ENCODE assay signal across 1 cellular context in the genomic region with DNA sequence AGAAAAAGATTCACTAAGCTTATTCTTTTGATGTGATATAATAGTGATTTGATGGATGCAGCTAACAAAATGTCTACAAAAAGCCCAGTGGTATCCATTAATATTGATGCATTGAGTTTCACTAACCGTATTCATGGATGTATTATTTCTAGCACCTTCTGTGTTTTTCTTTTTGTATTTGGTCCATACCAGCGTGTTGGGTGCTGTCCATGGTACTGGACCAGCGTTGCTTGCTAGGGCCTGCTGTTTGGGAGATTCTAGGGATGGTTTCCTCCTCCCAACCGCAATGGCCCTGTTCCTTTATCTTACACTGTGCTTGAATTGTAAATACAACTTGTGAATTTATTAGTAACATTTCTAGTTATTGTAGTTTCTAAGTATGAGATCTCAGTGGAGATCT.
TF ChIP-seq lines count a peak whose summit lies in the region.

No MANE protein-coding gene starts in this region.

TF ChIP-seq in HepG2, 621 proteins besides CTCF, POLR2A, EP300 and RAD21 (continued from another document and continues in another):
- TF ChIP-seq ZNF773 (CRISPR knock-in tag; IDR thresholded peaks at IDR 0.05; ENCODE audit: borderline replicate concordance): peak; percentile 71; the same call in 1 of the 2 replicates
- TF ChIP-seq THRA (CRISPR knock-in tag; IDR thresholded peaks at IDR 0.05; ENCODE audit: borderline replicate concordance): peak; percentile 37; the same call in 1 of the 2 replicates
- peak; percentile 82; the same call in 1 of the 2 replicates for TF ChIP-seq ZNF557 (CRISPR knock-in tag; IDR thresholded peaks at IDR 0.05)
- TF ChIP-seq, protein P1, sequence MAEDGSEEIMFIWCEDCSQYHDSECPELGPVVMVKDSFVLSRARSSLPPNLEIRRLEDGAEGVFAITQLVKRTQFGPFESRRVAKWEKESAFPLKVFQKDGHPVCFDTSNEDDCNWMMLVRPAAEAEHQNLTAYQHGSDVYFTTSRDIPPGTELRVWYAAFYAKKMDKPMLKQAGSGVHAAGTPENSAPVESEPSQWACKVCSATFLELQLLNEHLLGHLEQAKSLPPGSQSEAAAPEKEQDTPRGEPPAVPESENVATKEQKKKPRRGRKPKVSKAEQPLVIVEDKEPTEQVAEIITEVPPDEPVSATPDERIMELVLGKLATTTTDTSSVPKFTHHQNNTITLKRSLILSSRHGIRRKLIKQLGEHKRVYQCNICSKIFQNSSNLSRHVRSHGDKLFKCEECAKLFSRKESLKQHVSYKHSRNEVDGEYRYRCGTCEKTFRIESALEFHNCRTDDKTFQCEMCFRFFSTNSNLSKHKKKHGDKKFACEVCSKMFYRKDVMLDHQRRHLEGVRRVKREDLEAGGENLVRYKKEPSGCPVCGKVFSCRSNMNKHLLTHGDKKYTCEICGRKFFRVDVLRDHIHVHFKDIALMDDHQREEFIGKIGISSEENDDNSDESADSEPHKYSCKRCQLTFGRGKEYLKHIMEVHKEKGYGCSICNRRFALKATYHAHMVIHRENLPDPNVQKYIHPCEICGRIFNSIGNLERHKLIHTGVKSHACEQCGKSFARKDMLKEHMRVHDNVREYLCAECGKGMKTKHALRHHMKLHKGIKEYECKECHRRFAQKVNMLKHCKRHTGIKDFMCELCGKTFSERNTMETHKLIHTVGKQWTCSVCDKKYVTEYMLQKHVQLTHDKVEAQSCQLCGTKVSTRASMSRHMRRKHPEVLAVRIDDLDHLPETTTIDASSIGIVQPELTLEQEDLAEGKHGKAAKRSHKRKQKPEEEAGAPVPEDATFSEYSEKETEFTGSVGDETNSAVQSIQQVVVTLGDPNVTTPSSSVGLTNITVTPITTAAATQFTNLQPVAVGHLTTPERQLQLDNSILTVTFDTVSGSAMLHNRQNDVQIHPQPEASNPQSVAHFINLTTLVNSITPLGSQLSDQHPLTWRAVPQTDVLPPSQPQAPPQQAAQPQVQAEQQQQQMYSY (CRISPR knock-in tag; IDR thresholded peaks at IDR 0.05): peak; percentile 24; the same call in 1 of the 2 replicates
- TF ChIP-seq ELF3 (CRISPR knock-in tag; IDR thresholded peaks at IDR 0.05): 0 out of 2 replicates have a peak, but pooled peaks have one; percentile 43
- 0 out of 2 replicates have a peak, but pooled peaks have one; percentile 37 for TF ChIP-seq MED13 (CRISPR knock-in tag; IDR thresholded peaks at IDR 0.05)
- peak; percentile 69 for TF ChIP-seq TFE3 (CRISPR knock-in tag; IDR thresholded peaks at IDR 0.05)
- no peak for TF ChIP-seq ZNF180 (CRISPR knock-in tag; IDR thresholded peaks at IDR 0.05; ENCODE audit: borderline replicate concordance, low read depth)
- no peak for TF ChIP-seq JUND (CRISPR knock-in tag; IDR thresholded peaks at IDR 0.05)
- peak; percentile 98 for TF ChIP-seq MIER2 (CRISPR knock-in tag; IDR thresholded peaks at IDR 0.05)
- TF ChIP-seq AGO2 (optimal IDR thresholded peaks at IDR 0.05; ENCODE audit: low read depth, low read length): no peak
- TF ChIP-seq ZNF460 (CRISPR knock-in tag; IDR thresholded peaks at IDR 0.05; ENCODE audit: borderline replicate concordance): no peak
- 0 out of 2 replicates have a peak, but pooled peaks have one; percentile 26 for TF ChIP-seq ZFP37 (CRISPR knock-in tag; IDR thresholded peaks at IDR 0.05; ENCODE audit: borderline replicate concordance)
- TF ChIP-seq THAP11 (CRISPR knock-in tag; IDR thresholded peaks at IDR 0.05): no peak
- 0 out of 2 replicates have a peak, but pooled peaks have one; percentile 28 for TF ChIP-seq HOMEZ (CRISPR knock-in tag; IDR thresholded peaks at IDR 0.05; ENCODE audit: low read depth)
- TF ChIP-seq XBP1 (CRISPR knock-in tag; IDR thresholded peaks at IDR 0.05): no peak
- peak; percentile 50; the same call in 1 of the 2 replicates for TF ChIP-seq SALL1 (CRISPR knock-in tag; IDR thresholded peaks at IDR 0.05)
- TF ChIP-seq, protein P2, sequence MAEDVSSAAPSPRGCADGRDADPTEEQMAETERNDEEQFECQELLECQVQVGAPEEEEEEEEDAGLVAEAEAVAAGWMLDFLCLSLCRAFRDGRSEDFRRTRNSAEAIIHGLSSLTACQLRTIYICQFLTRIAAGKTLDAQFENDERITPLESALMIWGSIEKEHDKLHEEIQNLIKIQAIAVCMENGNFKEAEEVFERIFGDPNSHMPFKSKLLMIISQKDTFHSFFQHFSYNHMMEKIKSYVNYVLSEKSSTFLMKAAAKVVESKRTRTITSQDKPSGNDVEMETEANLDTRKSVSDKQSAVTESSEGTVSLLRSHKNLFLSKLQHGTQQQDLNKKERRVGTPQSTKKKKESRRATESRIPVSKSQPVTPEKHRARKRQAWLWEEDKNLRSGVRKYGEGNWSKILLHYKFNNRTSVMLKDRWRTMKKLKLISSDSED (CRISPR knock-in tag; IDR thresholded peaks at IDR 0.05): no peak
- TF ChIP-seq, protein P3, sequence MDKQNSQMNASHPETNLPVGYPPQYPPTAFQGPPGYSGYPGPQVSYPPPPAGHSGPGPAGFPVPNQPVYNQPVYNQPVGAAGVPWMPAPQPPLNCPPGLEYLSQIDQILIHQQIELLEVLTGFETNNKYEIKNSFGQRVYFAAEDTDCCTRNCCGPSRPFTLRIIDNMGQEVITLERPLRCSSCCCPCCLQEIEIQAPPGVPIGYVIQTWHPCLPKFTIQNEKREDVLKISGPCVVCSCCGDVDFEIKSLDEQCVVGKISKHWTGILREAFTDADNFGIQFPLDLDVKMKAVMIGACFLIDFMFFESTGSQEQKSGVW (CRISPR knock-in tag; IDR thresholded peaks at IDR 0.05; ENCODE audit: borderline replicate concordance): no peak
- peak; percentile 81 for TF ChIP-seq TGIF2 (CRISPR knock-in tag; IDR thresholded peaks at IDR 0.05)
- TF ChIP-seq BRCA1 (CRISPR knock-in tag; IDR thresholded peaks at IDR 0.05): 0 out of 2 replicates have a peak, but pooled peaks have one; percentile 62
- 0 out of 2 replicates have a peak, but pooled peaks have one; percentile 37 for TF ChIP-seq IRF2 (CRISPR knock-in tag; IDR thresholded peaks at IDR 0.05)
- no peak for TF ChIP-seq SOX6 (IDR thresholded peaks at IDR 0.05)
- no peak for TF ChIP-seq SOX6 (CRISPR knock-in tag; IDR thresholded peaks at IDR 0.05)
- TF ChIP-seq ZNF280D (CRISPR knock-in tag; IDR thresholded peaks at IDR 0.05): no peak
- TF ChIP-seq SP140L (CRISPR knock-in tag; IDR thresholded peaks at IDR 0.05; ENCODE audit: borderline replicate concordance): peak; percentile 51; the same call in 1 of the 2 replicates
- TF ChIP-seq KAT8 (CRISPR knock-in tag; IDR thresholded peaks at IDR 0.05): peak; percentile 51; the same call in 1 of the 2 replicates
- TF ChIP-seq KLF16 (CRISPR knock-in tag; IDR thresholded peaks at IDR 0.05): peak in 1 of 2 experiments; percentile 62; a peak in 1 of 4 replicates
- 0 out of 2 replicates have a peak, but pooled peaks have one; percentile 85 for TF ChIP-seq TEAD2 (CRISPR knock-in tag; IDR thresholded peaks at IDR 0.05)
- 0 out of 2 replicates have a peak, but pooled peaks have one; percentile 25 for TF ChIP-seq PPARG (CRISPR knock-in tag; conservative IDR thresholded peaks at IDR 0.05)
- TF ChIP-seq ZBTB21 (CRISPR knock-in tag; IDR thresholded peaks at IDR 0.05): no peak
- TF ChIP-seq ZNF446 (CRISPR knock-in tag; IDR thresholded peaks at IDR 0.05): 0 out of 2 replicates have a peak, but pooled peaks have one; percentile 17
- no peak for TF ChIP-seq BHLHE40 (IDR thresholded peaks at IDR 0.05; ENCODE audit: low read length)
- peak; percentile 69; the same call in 1 of the 2 replicates for TF ChIP-seq HOXA5 (CRISPR knock-in tag; IDR thresholded peaks at IDR 0.05)
- TF ChIP-seq EHMT2 (IDR thresholded peaks at IDR 0.05; ENCODE audit: borderline replicate concordance, low read depth, low read length): peak; percentile 93
- no peak for TF ChIP-seq SMYD3 (CRISPR knock-in tag; IDR thresholded peaks at IDR 0.05)
- TF ChIP-seq ZNF543 (CRISPR knock-in tag; IDR thresholded peaks at IDR 0.05): no peak
- TF ChIP-seq ZBTB44 (CRISPR knock-in tag; IDR thresholded peaks at IDR 0.05): no peak
- TF ChIP-seq ELK4 (CRISPR knock-in tag; IDR thresholded peaks at IDR 0.05; ENCODE audit: borderline replicate concordance): no peak
- TF ChIP-seq ZSCAN21 (CRISPR knock-in tag; IDR thresholded peaks at IDR 0.05; ENCODE audit: borderline replicate concordance): no peak
- 0 out of 2 replicates have a peak, but pooled peaks have one; percentile 50 for TF ChIP-seq MEIS2 (CRISPR knock-in tag; IDR thresholded peaks at IDR 0.05)
- TF ChIP-seq ZKSCAN8 (CRISPR knock-in tag; IDR thresholded peaks at IDR 0.05; ENCODE audit: borderline replicate concordance): no peak
- peak; percentile 48; the same call in 1 of the 2 replicates for TF ChIP-seq RARA (CRISPR knock-in tag; IDR thresholded peaks at IDR 0.05)
- no peak for TF ChIP-seq KLF9 (CRISPR knock-in tag; IDR thresholded peaks at IDR 0.05; ENCODE audit: low read depth)
- no peak for TF ChIP-seq ZNF24 (IDR thresholded peaks at IDR 0.05)
- 0 out of 2 replicates have a peak, but pooled peaks have one; percentile 36 for TF ChIP-seq ZNF816 (CRISPR knock-in tag; IDR thresholded peaks at IDR 0.05; ENCODE audit: borderline replicate concordance)
